Comparison of ENCODE assay signal across 15 cellular contexts in the genomic region with DNA sequence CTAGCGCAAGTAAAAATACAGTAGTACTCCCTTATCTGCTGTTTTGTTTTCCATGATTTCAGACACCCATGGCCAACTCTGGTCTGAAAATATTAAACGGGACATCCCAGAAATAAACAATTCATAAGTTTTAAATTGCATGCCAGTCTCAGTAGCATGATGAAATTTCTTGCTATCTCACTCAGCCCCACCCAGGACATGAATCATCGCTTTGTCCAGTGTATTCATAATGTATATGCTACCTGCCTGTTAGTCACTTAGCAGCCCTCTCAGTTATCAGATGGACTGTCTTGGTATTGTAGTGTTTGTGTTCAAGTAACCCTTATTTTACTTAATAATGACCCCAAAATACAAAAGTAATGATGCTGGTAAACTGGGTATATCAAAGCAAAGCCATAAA.
DNase-seq lines count a peak whose midpoint lies in the region; ATAC-seq, FAIRE-seq and TF ChIP-seq lines count a peak whose summit lies in the region.
"Had no signal": no experiment of that assay in that cellular context is flagged by ENCODE, and none has a peak within 500 bp of the region (broad histone marks: within the 10 kb centered on the region; RNA-seq: fewer than 3 reads in every experiment).

No MANE protein-coding gene starts in this region.

- no TSS peak for BruUV-seq in mammary epithelial cell (replicated peaks; lab: Mats Ljungman, UMichigan)

- peaks cover 4% of the 10 kb centered on the region for H3K9me3 ChIP-seq in mammary epithelial cell (replicated peaks; ENCODE audit: insufficient read depth, low read length)

- 31% methylated on average over 3 of the region's 3 CpGs for WGBS in mammary epithelial cell (ENCODE audit: low coverage, missing lambda C conversion rate)

- H3K9me3 Mint-ChIP-seq in T-cell: peaks cover 0 to 6% (median 4%) of the 10 kb centered on the region in 3 donors
- H3K9me3 Mint-ChIP-seq: activated T-cell treated with anti-CD3 and anti-CD28 coated beads, Interleukin-2, amount 50 U/mL, for 24 hours had no signal

- DNase-seq in H54 (ENCODE audit: insufficient read length, low spot score) (no peak), OCI-M1 (lab: John Stamatoyannopoulos, UW) (peak; percentile 84), mammary epithelial cell (peak; percentile 91), lung microvascular endothelial cell (ENCODE audit: low read depth in 2 of 2) (peak; percentile 36 to 88), T-cell (no peak)
- DNase-seq in stimulated activated CD4-positive, alpha-beta T cell treated with anti-CD3 and anti-CD28 coated beads, Interleukin-4, amount 100 ng/mL, for 1 hour: no peak
- DNase-seq: activated T-cell treated with anti-CD3 and anti-CD28 coated beads, Interleukin-2, amount 50 U/mL, for 24 hours; DMS153; NCI-H187 treated with DMSO at 0.1 percent for 48 hours; stimulated activated naive CD4-positive, alpha-beta T cell had no signal

- peaks cover 2 to 7% of the 10 kb centered on the region in 2 donors for H3K27me3 Mint-ChIP-seq in T-cell

- peak overlapping the region; percentile 12 for H3K9ac ChIP-seq in mammary epithelial cell (ENCODE audit: insufficient read depth, low read length)

- H2AFZ ChIP-seq in mammary epithelial cell (ENCODE audit: low read depth, low read length): peak overlapping the region; percentile 8

- CTCF ChIA-PET in mammary epithelial cell (lab: Charles Lee; ENCODE audit: low non-redundant PET) (interaction anchor here (0.6 kb wide), 1 partner anchor 562 kb away, joined by 3 read pairs; no protein-coding TSS in a partner anchor), T-cell (lab: Charles Lee) (no interaction called here)

- H3K36me3 Mint-ChIP-seq in T-cell: no peaks in the 10 kb centered on the region

- dilution Hi-C loops in mammary epithelial cell (cut with HindIII; ENCODE audit: low sequenced_read_pairs): no loop called here

- no peak overlapping the region for H3K4me3 Mint-ChIP-seq in T-cell
- H3K4me3 Mint-ChIP-seq: activated T-cell treated with anti-CD3 and anti-CD28 coated beads, Interleukin-2, amount 50 U/mL, for 24 hours; neural crest cell had no signal

- no peaks in the 10 kb centered on the region for H3K36me3 ChIP-seq in mammary epithelial cell (ENCODE audit: insufficient read depth, low read length)
- H3K36me3 ChIP-seq: cardiac muscle cell had no signal

- peak overlapping the region; percentile 71 for H3K4me2 ChIP-seq in mammary epithelial cell (ENCODE audit: insufficient read depth, low read depth, low read length)

- no peak for TF ChIP-seq POLR2A in H54 (IDR thresholded peaks at IDR 0.05; ENCODE audit: low read depth, low read length)

- H3K79me2 ChIP-seq in mammary epithelial cell (ENCODE audit: insufficient read depth, low read length): no peaks in the 10 kb centered on the region

- H3K27ac Mint-ChIP-seq in T-cell: no peak overlapping the region
- H3K27ac Mint-ChIP-seq: activated T-cell treated with anti-CD3 and anti-CD28 coated beads, Interleukin-2, amount 50 U/mL, for 24 hours had no signal

- H3K4me3 ChIP-seq in mammary epithelial cell (replicated peaks in 1 of 3; ENCODE audit: insufficient read depth in 1 of 3, low read depth in 2 of 3, low read length in 3 of 3): no peak overlapping the region
- H3K4me3 ChIP-seq: cardiac muscle cell had no signal

- in situ Hi-C loops in mammary epithelial cell (cut with MboI; ENCODE audit: low sequenced_read_pairs in 2 of 2): no loop called here

- no peak for TF ChIP-seq CTCF in mammary epithelial cell (conservative IDR thresholded peaks at IDR 0.05 in 1 of 2, IDR thresholded peaks at IDR 0.05 in 1 of 2; ENCODE audit: extremely low read depth in 1 of 2, insufficient read depth in 1 of 2, low read depth in 1 of 2, low read length in 2 of 2)

- ATAC-seq in HG02938 (IDR thresholded peaks at IDR 0.05; ENCODE audit: unreplicated experiment) (no peak), HG03520 (IDR thresholded peaks at IDR 0.05; ENCODE audit: unreplicated experiment) (no peak), T-cell (replicated peaks in 1 of 4) (no peak)

- POLR2A ChIA-PET in T-cell (lab: Charles Lee): no interaction called here

- H3K4me1 ChIP-seq in mammary epithelial cell (ENCODE audit: insufficient read depth, low read length): peaks cover 12% of the 10 kb centered on the region

- H3K27ac ChIP-seq in mammary epithelial cell (ENCODE audit: insufficient read depth, low read depth, low read length): peak overlapping the region; percentile 95
- H3K27ac ChIP-seq: cardiac muscle cell had no signal

- FAIRE-seq in H54 (lab: Jason Lieb, UNC): peak; percentile 50
- FAIRE-seq: frontal cortex had no signal

- intact Hi-C loops in mammary epithelial cell (cut with micrococcal nuclease): loop anchor here (5.0 kb wide), 1 partner anchor 531 kb away; the partner anchor contains the start of gene DAPP1

- no peaks in the 10 kb centered on the region for H4K20me1 ChIP-seq in mammary epithelial cell (ENCODE audit: insufficient read depth, low read length)

- no peaks in the 10 kb centered on the region for H3K4me1 Mint-ChIP-seq in T-cell
- H3K4me1 Mint-ChIP-seq: neural crest cell had no signal

- H3K27me3 ChIP-seq in mammary epithelial cell (ENCODE audit: insufficient read depth, low read length): no peaks in the 10 kb centered on the region
- H3K27me3 ChIP-seq: cardiac muscle cell had no signal

Comparison
In these comparisons a context has a peak if more than half of its experiments do, and no peak if none do; other contexts are left out.
1. DNase-seq: peak in OCI-M1 (single experiment), mammary epithelial cell (single experiment) and lung microvascular endothelial cell (2 of 2); none in H54 (single experiment), stimulated activated CD4-positive, alpha-beta T cell treated with anti-CD3 and anti-CD28 coated beads, Interleukin-4, amount 100 ng/mL, for 1 hour (single experiment) and T-cell (0 of 34).